36 cellular contexts compared by ENCODE assay signal in the genomic region with DNA sequence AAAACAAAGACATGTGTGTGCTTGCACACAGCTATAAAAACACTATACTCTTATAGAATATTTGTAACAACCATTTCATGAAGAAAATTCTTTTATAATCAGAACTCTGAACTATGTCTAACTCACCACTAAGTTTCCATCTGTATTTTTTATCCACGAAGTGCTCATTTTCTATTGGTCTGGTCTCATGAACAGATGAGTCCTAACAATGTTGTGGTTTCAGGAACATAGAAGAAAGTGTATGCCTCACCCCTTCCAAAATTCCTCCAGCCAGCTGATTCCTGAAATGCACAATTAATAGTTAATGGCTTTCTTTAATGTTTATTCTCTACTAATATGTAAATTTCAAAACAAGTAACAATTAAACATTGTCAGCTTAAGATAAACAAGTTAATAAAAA.
"Had no signal": no experiment of that assay in that cellular context is flagged by ENCODE, and none has a peak within 500 bp of the region (broad histone marks: within the 10 kb centered on the region; RNA-seq: fewer than 3 reads in every experiment).

No MANE protein-coding gene starts in this region.

- H3K27me3 ChIP-seq: adrenal gland, brain microvascular endothelial cell, MG63, Peyer's patch, SJSA1 had no signal

- H3K36me3 Mint-ChIP-seq: activated CD4-positive, alpha-beta memory T cell treated with anti-CD3 and anti-CD28 coated beads for 36 hours had no signal

- H3K4me1 Mint-ChIP-seq: activated B cell treated with CpG ODN at 0.5 μM for 24 hours had no signal

- H3K27me3 Mint-ChIP-seq: activated B cell treated with CpG ODN at 0.5 μM for 24 hours; activated CD4-positive, alpha-beta memory T cell treated with anti-CD3 and anti-CD28 coated beads for 36 hours had no signal

- H3K27ac Mint-ChIP-seq: activated B cell treated with CpG ODN at 0.5 μM for 24 hours; activated CD4-positive, alpha-beta memory T cell treated with anti-CD3 and anti-CD28 coated beads for 36 hours; activated naive CD4-positive, alpha-beta T cell treated with anti-CD3 and anti-CD28 coated beads for 36 hours; activated naive CD4-positive, alpha-beta T cell treated with anti-CD3 and anti-CD28 coated beads, Interleukin-2, amount 50 U/mL, for 72 hours; activated T-helper 1 cell treated with anti-CD3 and anti-CD28 coated beads, Interleukin-12 subunit alpha, Interleukin-12 subunit beta, Interleukin-2, Interleukin-4 antibody, amounts not matched to agents 30 ng/mL and 10 ng/mL and 1 ng/mL, durations not matched to agents 14 hours and 24 hours and 36 hours had no signal

- H3K36me3 ChIP-seq: adrenal gland, brain microvascular endothelial cell, MG63, Peyer's patch, SJSA1 had no signal

- H3K4me1 ChIP-seq: adrenal gland, Peyer's patch, SJSA1 had no signal

- ATAC-seq: activated naive CD4-positive, alpha-beta T cell treated with anti-CD3 and anti-CD28 coated beads, Interleukin-2, amount 50 U/mL, for 72 hours; activated T-cell treated with anti-CD3 and anti-CD28 coated beads, Interleukin-2, amount 50 U/mL, for 4 hours; PC-3 had no signal

- H3K4me3 ChIP-seq: adrenal gland, MG63, Peyer's patch, SJSA1 had no signal

- H3K4me3 Mint-ChIP-seq: activated B cell treated with CpG ODN at 0.5 μM for 24 hours; activated CD4-positive, alpha-beta memory T cell treated with anti-CD3 and anti-CD28 coated beads for 36 hours; activated naive CD4-positive, alpha-beta T cell treated with anti-CD3 and anti-CD28 coated beads for 36 hours; activated T-cell treated with anti-CD3 and anti-CD28 coated beads, Interleukin-2, amount 50 U/mL, for 4 hours; activated T-helper 1 cell treated with anti-CD3 and anti-CD28 coated beads, Interleukin-12 subunit alpha, Interleukin-12 subunit beta, Interleukin-2, Interleukin-4 antibody, amounts not matched to agents 30 ng/mL and 10 ng/mL and 1 ng/mL, durations not matched to agents 14 hours and 24 hours and 36 hours had no signal

- DNase-seq: activated B cell treated with CpG ODN at 0.5 μM for 24 hours; activated CD4-positive, alpha-beta memory T cell treated with anti-CD3 and anti-CD28 coated beads for 36 hours; activated CD4-positive, alpha-beta T cell treated with anti-CD3 and anti-CD28 coated beads for 4 hours; activated CD4-positive, alpha-beta T cell treated with anti-CD3 and anti-CD28 coated beads, Interleukin-2, amount 50 U/mL, for 1 hour; activated CD4-positive, CD25-positive, alpha-beta regulatory T cell treated with anti-CD3 and anti-CD28 coated beads, Interleukin-2, amount 50 U/mL, for 72 hours; activated CD8-positive, alpha-beta memory T cell treated with anti-CD3 and anti-CD28 coated beads, Interleukin-2, amount 50 U/mL, for 4 hours; activated gamma-delta T cell treated with Interleukin-2 at 50 U/mL for 16 hours; activated naive CD4-positive, alpha-beta T cell treated with anti-CD3 and anti-CD28 coated beads for 36 hours; activated T-cell treated with anti-CD3 and anti-CD28 coated beads for 4 hours; activated T-cell treated with anti-CD3 and anti-CD28 coated beads, Interleukin-2, amount 50 U/mL, for 4 hours; adrenal gland; central memory CD4-positive, alpha-beta T cell; NCI-H1048; NCI-H1105 treated with DMSO at 0.1 percent for 48 hours; NCI-H1436; NCI-H1694; NCI-H1930; NCI-H2081 treated with DMSO at 0.1 percent for 48 hours; NCI-H446 treated with DMSO at 0.1 percent for 48 hours; NCI-H524 treated with DMSO at 0.1 percent for 48 hours; NCI-H748 treated with DMSO at 0.1 percent for 48 hours; NK-92 treated with Interleukin-12 subunit alpha and Interleukin-12 subunit beta, amount 100 ng/mL, for 24 hours; PC-3; Peyer's patch; RPMI8226; SHP77 treated with DMSO at 0.1 percent for 48 hours; SW 1271; T-helper 1 cell; T-helper 2 cell; T-helper 9 cell had no signal

- H3K9me3 Mint-ChIP-seq: activated T-cell treated with anti-CD3 and anti-CD28 coated beads, Interleukin-2, amount 50 U/mL, for 4 hours; activated T-helper 1 cell treated with anti-CD3 and anti-CD28 coated beads, Interleukin-12 subunit alpha, Interleukin-12 subunit beta, Interleukin-2, Interleukin-4 antibody, amounts not matched to agents 30 ng/mL and 10 ng/mL and 1 ng/mL, durations not matched to agents 14 hours and 24 hours and 36 hours had no signal

- H3K9me3 ChIP-seq: adrenal gland, Peyer's patch, SJSA1 had no signal

- H3K27ac ChIP-seq: adrenal gland, brain microvascular endothelial cell, Peyer's patch, SJSA1, VCaP had no signal
